13 cellular contexts compared by ENCODE assay signal in the genomic region with DNA sequence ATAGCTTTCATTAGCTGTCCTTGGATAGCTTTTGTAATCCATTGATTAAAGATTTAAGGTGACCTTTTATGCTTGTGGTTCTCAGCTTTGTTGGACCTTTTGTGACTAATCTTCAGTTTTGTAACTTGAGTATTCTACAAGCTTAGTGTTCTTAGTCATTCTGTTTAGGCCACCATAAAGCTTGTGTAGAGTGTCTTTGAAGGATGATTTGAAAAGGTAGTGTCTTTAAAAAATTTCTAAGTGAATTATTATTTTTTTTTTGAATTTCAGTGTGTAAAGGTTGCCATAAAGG. TPM values are rescaled to one million over a fixed set of nuclear protein-coding genes. Genes with fewer than 3 reads are reported as not detected.
DNase-seq lines count a peak whose midpoint lies in the region; ATAC-seq and TF ChIP-seq lines count a peak whose summit lies in the region.
"Had no signal": no experiment of that assay in that cellular context is flagged by ENCODE, and none has a peak within 500 bp of the region (broad histone marks: within the 10 kb centered on the region; RNA-seq: fewer than 3 reads in every experiment).

No MANE protein-coding gene starts in this region.

- peaks cover 39% of the 10 kb centered on the region for H3K36me3 ChIP-seq in ACC112 (ENCODE audit: insufficient read depth, low read length)
- H3K36me3 ChIP-seq in hepatocyte (replicated peaks; ENCODE audit: insufficient read depth, low read depth): no peaks in the 10 kb centered on the region
- peaks cover 7% of the 10 kb centered on the region for H3K36me3 ChIP-seq in mucosa of descending colon (ENCODE audit: low read depth)

- H3K4me1 ChIP-seq in ACC112 (ENCODE audit: control insufficient read depth, insufficient read depth, low read length, unreplicated experiment): peaks cover 72% of the 10 kb centered on the region
- peaks cover 43% of the 10 kb centered on the region for H3K4me1 ChIP-seq in hepatocyte (ENCODE audit: insufficient read depth)
- H3K4me1 ChIP-seq in mucosa of descending colon (ENCODE audit: low read depth): peaks cover 27% of the 10 kb centered on the region

- TF ChIP-seq CTCF in HL-60 (IDR thresholded peaks at IDR 0.05; ENCODE audit: insufficient read depth, low read length) (no peak), hepatocyte (IDR thresholded peaks at IDR 0.05; ENCODE audit: poor library complexity) (no peak), mucosa of descending colon (IDR thresholded peaks at IDR 0.05) (no peak)

- H3K27ac Mint-ChIP-seq in activated naive CD4-positive, alpha-beta T cell treated with anti-CD3 and anti-CD28 coated beads, Interleukin-2, amount 50 U/mL, for 72 hours: peak overlapping the region in 1 of 2 donors; percentile 79

- no peak for DNase-seq in HL-60 (ENCODE audit: low read depth in 1 of 2, low spot score in 1 of 2)
- DNase-seq in activated naive CD4-positive, alpha-beta T cell treated with anti-CD3 and anti-CD28 coated beads, Interleukin-2, amount 50 U/mL, for 72 hours (ENCODE audit: low spot score in 2 of 2): no peak
- DNase-seq in hepatocyte (ENCODE audit: low spot score): no peak
- no peak for DNase-seq in HEK293T (ENCODE audit: extremely low spot score)
- DNase-seq in RPMI8226: no peak
- DNase-seq in SW480 (ENCODE audit: low spot score): no peak
- no peak for DNase-seq in mucosa of descending colon
- DNase-seq: activated CD4-positive, alpha-beta T cell treated with anti-CD3 and anti-CD28 coated beads, Interleukin-2, amount 10 ng/mL, durations not matched to agents 7 days and 5 days; naive thymus-derived CD8-positive, alpha-beta T cell had no signal

- H3K9me2 ChIP-seq in hepatocyte (replicated peaks; ENCODE audit: insufficient read depth): no peaks in the 10 kb centered on the region

- H3K27me3 ChIP-seq in ACC112 (ENCODE audit: insufficient read depth, low read length) (no peaks in the 10 kb centered on the region), HL-60 (ENCODE audit: insufficient read depth, poor library complexity, severe bottlenecking) (no peaks in the 10 kb centered on the region), hepatocyte (no peaks in the 10 kb centered on the region)
- H3K27me3 ChIP-seq: ascending aorta, SJCRH30 had no signal

- POLR2A ChIA-PET in HEK293T (lab: Yijun Ruan, JAX): interaction anchor here (0.9 kb wide), 1 partner anchor 8 kb away, joined by 3 read pairs; no protein-coding TSS in a partner anchor

- H4K20me1 ChIP-seq in hepatocyte (ENCODE audit: insufficient read depth, poor library complexity, severe bottlenecking): peaks cover 100% of the 10 kb centered on the region

- no peaks in the 10 kb centered on the region for H3K9me3 ChIP-seq in hepatocyte (ENCODE audit: low read depth)
- no peaks in the 10 kb centered on the region for H3K9me3 ChIP-seq in mucosa of descending colon
- H3K9me3 ChIP-seq: ascending aorta, SJCRH30 had no signal

- intact Hi-C loops in mucosa of descending colon (cut with DNase I, micrococcal nuclease): no loop called here

- CTCF ChIA-PET in HEK293T (lab: Yijun Ruan, JAX): interaction anchor here (0.6 to 1.0 kb wide), 2 partner anchors 20 to 68 kb away, joined by 3 to 4 read pairs; no protein-coding TSS in a partner anchor

- H3K9me3 Mint-ChIP-seq in activated naive CD4-positive, alpha-beta T cell treated with anti-CD3 and anti-CD28 coated beads, Interleukin-2, amount 50 U/mL, for 72 hours: no peaks in the 10 kb centered on the region
- H3K9me3 Mint-ChIP-seq: activated CD4-positive, alpha-beta T cell treated with anti-CD3 and anti-CD28 coated beads, Interleukin-2, amount 10 ng/mL, durations not matched to agents 7 days and 5 days; CD14-positive monocyte; naive thymus-derived CD8-positive, alpha-beta T cell had no signal

- H3K79me2 ChIP-seq in ACC112 (ENCODE audit: control insufficient read depth, insufficient read depth, low read length, unreplicated experiment) (peaks cover 98% of the 10 kb centered on the region), hepatocyte (peaks cover 100% of the 10 kb centered on the region)

- H3K4me2 ChIP-seq in hepatocyte: peak overlapping the region; percentile 91

- H2AFZ ChIP-seq in ACC112 (ENCODE audit: low read length, unreplicated experiment) (no peak overlapping the region), hepatocyte (no peak overlapping the region)

- H3K36me3 Mint-ChIP-seq in activated naive CD4-positive, alpha-beta T cell treated with anti-CD3 and anti-CD28 coated beads, Interleukin-2, amount 50 U/mL, for 72 hours: peaks cover 0 to 27% of the 10 kb centered on the region in 2 donors

- H3K4me3 ChIP-seq in ACC112 (ENCODE audit: low read depth, low read length) (peak overlapping the region; percentile 48; the same call in 1 of the 2 replicates), HL-60 (replicated peaks; ENCODE audit: insufficient read depth, low read length) (no peak overlapping the region), hepatocyte (no peak overlapping the region), mucosa of descending colon (no peak overlapping the region)
- H3K4me3 ChIP-seq: ascending aorta, SJCRH30 had no signal

- peak; percentile 73 to 77 for ATAC-seq in activated naive CD4-positive, alpha-beta T cell treated with anti-CD3 and anti-CD28 coated beads, Interleukin-2, amount 50 U/mL, for 72 hours
- no peak for ATAC-seq in mucosa of descending colon
- ATAC-seq: naive thymus-derived CD8-positive, alpha-beta T cell had no signal

- H3K27ac ChIP-seq in ACC112 (ENCODE audit: low read depth, low read length) (peak overlapping the region; percentile 76), HL-60 (replicated peaks) (0 out of 2 replicates have a peak overlapping the region, but pooled peaks have one; percentile 8), hepatocyte (no peak overlapping the region)
- H3K27ac ChIP-seq: SJCRH30 had no signal

TF ChIP-seq in HEK293T, 16 proteins besides CTCF, POLR2A, EP300 and RAD21:
- TF ChIP-seq ARNT (IDR thresholded peaks at IDR 0.05): no peak
- no peak for TF ChIP-seq L3MBTL2 (conservative IDR thresholded peaks at IDR 0.05)

RNA-seq across cellular contexts. Expression of a gene that starts 7.5 kb away (rescaled TPM):
- total RNA-seq in activated naive CD4-positive, alpha-beta T cell treated with anti-CD3 and anti-CD28 coated beads, Interleukin-2, amount 50 U/mL, for 72 hours: 100 to 1,000 TPM; 239 to 287 TPM
- 381 and 436 TPM in 2 replicates for total RNA-seq in hepatocyte
- 340 and 358 TPM in 2 replicates for polyA plus RNA-seq in hepatocyte
- 100 to 1,000 TPM; 151 to 307 (median 188) TPM for total RNA-seq in mucosa of descending colon
